8 cellular contexts compared by ENCODE assay signal in genomic region chr11:45922425-45923082, GRCh38. TPM values are rescaled to one million over a fixed set of nuclear protein-coding genes. Genes with fewer than 3 reads are reported as not detected.
DNase-seq lines count a peak whose midpoint lies in the region; ATAC-seq, FAIRE-seq and TF ChIP-seq lines count a peak whose summit lies in the region.

Gene LARGE2 (plus strand): TSS chr11:45922656. CDS start chr11:45922883, 227 bp downstream.

- TF ChIP-seq CTCF in GM13977 (IDR thresholded peaks at IDR 0.05; ENCODE audit: extremely low read depth, insufficient read depth, missing control alignments) (peak; percentile 16), bronchial epithelial cell (IDR thresholded peaks at IDR 0.05; ENCODE audit: insufficient read depth, low read length, severe bottlenecking) (no peak)

- DNase-seq in GM13977 (ENCODE audit: low spot score), result peak; percentile 66
- peak; percentile 81 for DNase-seq in NCI-H345 (lab: John Stamatoyannopoulos, UW)
- no peak for DNase-seq in bronchial epithelial cell (ENCODE audit: low read depth)
- DNase-seq in stimulated activated CD4-positive, alpha-beta T cell treated with anti-CD3 and anti-CD28 coated beads, Interleukin-2, amount 100 ng/mL, for 24 hours, result no peak
- no peak for DNase-seq in NK-92 (lab: John Stamatoyannopoulos, UW; ENCODE audit: unreplicated experiment)

- H3K27me3 ChIP-seq in bronchial epithelial cell (ENCODE audit: control insufficient read depth, insufficient read depth, low read length) (no peaks in the 10 kb centered on the region), mucosa of stomach (ENCODE audit: control insufficient read depth, insufficient read depth, low read length) (peaks cover 23% of the 10 kb centered on the region)

- in situ Hi-C loops in GM13977 (cut with MboI; ENCODE audit: low pct_unique_long_range_greater_than_20kb, low sequenced_read_pairs, unreplicated experiment), result no loop called here

- H3K4me3 ChIP-seq in bronchial epithelial cell (ENCODE audit: low read depth, low read length) (peak within 1 kb of the TSS; percentile 37), mucosa of stomach (ENCODE audit: low read length) (peak within 1 kb of the TSS; percentile 25)

- H3K9ac ChIP-seq in mucosa of stomach (ENCODE audit: low read length), result peak within 1 kb of the TSS; percentile 31

- H3K4me1 ChIP-seq in mucosa of stomach (ENCODE audit: control insufficient read depth, insufficient read depth, low read length), result peaks cover 6% of the 10 kb centered on the region

- H3K9me3 ChIP-seq in mucosa of stomach (ENCODE audit: control insufficient read depth, low read length), result no peaks in the 10 kb centered on the region

- no peak for FAIRE-seq in bronchial epithelial cell (lab: Jason Lieb, UNC)

- H3K36me3 ChIP-seq in bronchial epithelial cell (ENCODE audit: control insufficient read depth, insufficient read depth, low read length), result no peaks in the 10 kb centered on the region
- H3K36me3 ChIP-seq in mucosa of stomach (ENCODE audit: control insufficient read depth, insufficient read depth, low read length), result no peaks in the 10 kb centered on the region

- no peak for ATAC-seq in HG02885 (IDR thresholded peaks at IDR 0.05; ENCODE audit: poor library complexity, unreplicated experiment)
- ATAC-seq in GM18502 (IDR thresholded peaks at IDR 0.05; ENCODE audit: poor library complexity, unreplicated experiment), result no peak

RNA-seq across cellular contexts. Expression of gene LARGE2, which starts in this region (rescaled TPM):
- 2.9 and 4.5 TPM in 2 replicates for total RNA-seq in bronchial epithelial cell

Comparison
In these comparisons a context has a peak if more than half of its experiments do, and no peak if none do; other contexts are left out.
1. DNase-seq: peak in GM13977 (single experiment) and NCI-H345 (single experiment); none in bronchial epithelial cell (single experiment), stimulated activated CD4-positive, alpha-beta T cell treated with anti-CD3 and anti-CD28 coated beads, Interleukin-2, amount 100 ng/mL, for 24 hours (0 of 2) and NK-92 (single experiment).